1 cellular context compared by ENCODE assay signal in genomic region chr3:50167782-50168317, GRCh38.
TF ChIP-seq lines count a peak whose summit lies in the region.

No MANE protein-coding gene starts in this region.

TF ChIP-seq in GM23338, 12 proteins besides CTCF, POLR2A, EP300 and RAD21 (continued from another document):
- no peak for TF ChIP-seq ZNF462 (CRISPR knock-in tag; IDR thresholded peaks at IDR 0.05)
- TF ChIP-seq POLR2AphosphoS5 (IDR thresholded peaks at IDR 0.05; ENCODE audit: low read depth) = no peak
- TF ChIP-seq NANOG (IDR thresholded peaks at IDR 0.05; ENCODE audit: borderline replicate concordance) = no peak
- no peak for TF ChIP-seq CREB1 (CRISPR knock-in tag; IDR thresholded peaks at IDR 0.05; ENCODE audit: low read depth)
- TF ChIP-seq EZH2 (IDR thresholded peaks at IDR 0.05; ENCODE audit: low read depth, unreplicated experiment) = no peak
- TF ChIP-seq ETS1 (IDR thresholded peaks at IDR 0.05) = no peak
- no peak for TF ChIP-seq JUNB (IDR thresholded peaks at IDR 0.05; ENCODE audit: unreplicated experiment)
